In genomic region chr9:115595951-115596742, GRCh38 we compare ENCODE assay signal across 13 cellular contexts.
DNase-seq lines count a peak whose midpoint lies in the region; ATAC-seq and TF ChIP-seq lines count a peak whose summit lies in the region.
"Had no signal": no experiment of that assay in that cellular context is flagged by ENCODE, and none has a peak within 500 bp of the region (broad histone marks: within the 10 kb centered on the region; RNA-seq: fewer than 3 reads in every experiment).

No MANE protein-coding gene starts in this region.

- H3K27me3 ChIP-seq in SK-N-SH (ENCODE audit: insufficient read depth) = no peaks in the 10 kb centered on the region
- no peaks in the 10 kb centered on the region for H3K27me3 ChIP-seq in skeletal muscle satellite cell (ENCODE audit: control insufficient read depth, insufficient read depth, low read length)

- H3K9me3 ChIP-seq in SK-N-SH (no peaks in the 10 kb centered on the region), skeletal muscle satellite cell (replicated peaks; ENCODE audit: low read length) (no peaks in the 10 kb centered on the region)

- peak; percentile 92 for DNase-seq in GM04504 (ENCODE audit: low read depth)
- DNase-seq in SK-N-SH = no peak
- peak; percentile 95 for DNase-seq in fibroblast of the conjunctiva (ENCODE audit: low read depth)
- no peak for DNase-seq in anterior cingulate cortex (lab: John Stamatoyannopoulos, UW)
- DNase-seq in NCI-H1930 (lab: John Stamatoyannopoulos, UW) = no peak
- DNase-seq in SKM-1 (lab: John Stamatoyannopoulos, UW; ENCODE audit: unreplicated experiment) = no peak
- DNase-seq: DMS153, NCI-H1436, small intestine, T1000 had no signal

- H2AFZ ChIP-seq in SK-N-SH (ENCODE audit: low read depth) = no peak overlapping the region

- POLR2A ChIA-PET in SK-N-SH (lab: Yijun Ruan, JAX) = no interaction called here

- H3K36me3 ChIP-seq in SK-N-SH (replicated peaks in 1 of 2; ENCODE audit: control insufficient read depth in 1 of 2, insufficient read depth in 2 of 2, low read length in 1 of 2) (peaks cover 0 to 6% of the 10 kb centered on the region in 2 experiments), skeletal muscle satellite cell (ENCODE audit: insufficient read depth, low read length) (no peaks in the 10 kb centered on the region)

- no peak for TF ChIP-seq RAD21 in SK-N-SH (IDR thresholded peaks at IDR 0.05; ENCODE audit: low read length)

- CTCF ChIA-PET in SK-N-SH (lab: Yijun Ruan, JAX) = interaction anchor here (0.6 to 1.2 kb wide), 3 partner anchors 284 to 1166 kb away, joined by 3 read pairs; no protein-coding TSS in a partner anchor

- H3K79me2 ChIP-seq in SK-N-SH (ENCODE audit: insufficient read depth) = peaks cover 41% of the 10 kb centered on the region

- peaks cover 60% of the 10 kb centered on the region for H3F3A ChIP-seq in SK-N-SH (replicated peaks; ENCODE audit: insufficient read depth)

- no peak; the same call in 1 of the 2 replicates for TF ChIP-seq CTCF in SK-N-SH (IDR thresholded peaks at IDR 0.05)

- ATAC-seq in HG02840 (IDR thresholded peaks at IDR 0.05; ENCODE audit: low FRiP score, unreplicated experiment) = no peak

- H3K27ac ChIP-seq in SK-N-SH (ENCODE audit: low read depth in 2 of 2, low read length in 1 of 2) = peak overlapping the region; percentile 89 to 99
- H3K27ac ChIP-seq: HL-60 had no signal

- H3K9me2 ChIP-seq in SK-N-SH = no peaks in the 10 kb centered on the region

- TF ChIP-seq EP300 in SK-N-SH (IDR thresholded peaks at IDR 0.05; ENCODE audit: borderline replicate concordance in 1 of 2, low read depth in 1 of 2, low read length in 1 of 2) = peak in 1 of 2 experiments; percentile 60; a peak in 2 of 4 replicates

- H3K4me1 ChIP-seq in SK-N-SH (ENCODE audit: control insufficient read depth in 1 of 2, insufficient read depth in 2 of 2, low read depth in 1 of 2, low read length in 1 of 2) = peaks cover 17 to 56% of the 10 kb centered on the region in 2 experiments
- H3K4me1 ChIP-seq in skeletal muscle satellite cell (ENCODE audit: control insufficient read depth, insufficient read depth, low read length) = peaks cover 69% of the 10 kb centered on the region

- peak overlapping the region; percentile 97 for H3K9ac ChIP-seq in SK-N-SH
- peak overlapping the region; percentile 87 for H3K9ac ChIP-seq in skeletal muscle satellite cell (ENCODE audit: low read depth, low read length)

- H3K4me3 ChIP-seq in SK-N-SH (ENCODE audit: low read depth in 2 of 2, low read length in 1 of 2) (peak overlapping the region; percentile 45 to 55; a peak in 3 of 4 replicates), skeletal muscle satellite cell (ENCODE audit: low read length) (peak overlapping the region; percentile 59)

- H3K4me2 ChIP-seq in SK-N-SH (peak overlapping the region; percentile 74), skeletal muscle satellite cell (ENCODE audit: low read length) (peak overlapping the region; percentile 76)

- WGBS in SK-N-SH (ENCODE audit: low lambda C conversion rate) = 39% methylated on average over 11 of the region's 11 CpGs

- H4K20me1 ChIP-seq in SK-N-SH (ENCODE audit: insufficient read depth) = no peaks in the 10 kb centered on the region

TF ChIP-seq in SK-N-SH, 30 proteins besides CTCF, POLR2A, EP300 and RAD21 (continues in another document):
- TF ChIP-seq FOXM1 (IDR thresholded peaks at IDR 0.05; ENCODE audit: low read depth) = no peak
- no peak for TF ChIP-seq CHD2 (IDR thresholded peaks at IDR 0.05; ENCODE audit: low read length, partially characterized antibody)
- TF ChIP-seq RXRA (IDR thresholded peaks at IDR 0.05; ENCODE audit: borderline replicate concordance, low read depth) = peak; percentile 53; the same call in 1 of the 2 replicates
- TF ChIP-seq, protein P1, sequence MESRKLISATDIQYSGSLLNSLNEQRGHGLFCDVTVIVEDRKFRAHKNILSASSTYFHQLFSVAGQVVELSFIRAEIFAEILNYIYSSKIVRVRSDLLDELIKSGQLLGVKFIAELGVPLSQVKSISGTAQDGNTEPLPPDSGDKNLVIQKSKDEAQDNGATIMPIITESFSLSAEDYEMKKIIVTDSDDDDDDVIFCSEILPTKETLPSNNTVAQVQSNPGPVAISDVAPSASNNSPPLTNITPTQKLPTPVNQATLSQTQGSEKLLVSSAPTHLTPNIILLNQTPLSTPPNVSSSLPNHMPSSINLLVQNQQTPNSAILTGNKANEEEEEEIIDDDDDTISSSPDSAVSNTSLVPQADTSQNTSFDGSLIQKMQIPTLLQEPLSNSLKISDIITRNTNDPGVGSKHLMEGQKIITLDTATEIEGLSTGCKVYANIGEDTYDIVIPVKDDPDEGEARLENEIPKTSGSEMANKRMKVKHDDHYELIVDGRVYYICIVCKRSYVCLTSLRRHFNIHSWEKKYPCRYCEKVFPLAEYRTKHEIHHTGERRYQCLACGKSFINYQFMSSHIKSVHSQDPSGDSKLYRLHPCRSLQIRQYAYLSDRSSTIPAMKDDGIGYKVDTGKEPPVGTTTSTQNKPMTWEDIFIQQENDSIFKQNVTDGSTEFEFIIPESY (IDR thresholded peaks at IDR 0.05; ENCODE audit: borderline replicate concordance, low read depth) = no peak
- 0 out of 2 replicates have a peak, but pooled peaks have one; percentile 19 for TF ChIP-seq JUND (IDR thresholded peaks at IDR 0.05)
- TF ChIP-seq, protein P2, sequence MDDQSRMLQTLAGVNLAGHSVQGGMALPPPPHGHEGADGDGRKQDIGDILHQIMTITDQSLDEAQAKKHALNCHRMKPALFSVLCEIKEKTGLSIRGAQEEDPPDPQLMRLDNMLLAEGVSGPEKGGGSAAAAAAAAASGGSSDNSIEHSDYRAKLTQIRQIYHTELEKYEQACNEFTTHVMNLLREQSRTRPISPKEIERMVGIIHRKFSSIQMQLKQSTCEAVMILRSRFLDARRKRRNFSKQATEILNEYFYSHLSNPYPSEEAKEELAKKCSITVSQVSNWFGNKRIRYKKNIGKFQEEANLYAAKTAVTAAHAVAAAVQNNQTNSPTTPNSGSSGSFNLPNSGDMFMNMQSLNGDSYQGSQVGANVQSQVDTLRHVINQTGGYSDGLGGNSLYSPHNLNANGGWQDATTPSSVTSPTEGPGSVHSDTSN (IDR thresholded peaks at IDR 0.05) = peak; percentile 56
- TF ChIP-seq NFIC (IDR thresholded peaks at IDR 0.05; ENCODE audit: borderline replicate concordance) = peak; percentile 80
- TF ChIP-seq, protein P3, sequence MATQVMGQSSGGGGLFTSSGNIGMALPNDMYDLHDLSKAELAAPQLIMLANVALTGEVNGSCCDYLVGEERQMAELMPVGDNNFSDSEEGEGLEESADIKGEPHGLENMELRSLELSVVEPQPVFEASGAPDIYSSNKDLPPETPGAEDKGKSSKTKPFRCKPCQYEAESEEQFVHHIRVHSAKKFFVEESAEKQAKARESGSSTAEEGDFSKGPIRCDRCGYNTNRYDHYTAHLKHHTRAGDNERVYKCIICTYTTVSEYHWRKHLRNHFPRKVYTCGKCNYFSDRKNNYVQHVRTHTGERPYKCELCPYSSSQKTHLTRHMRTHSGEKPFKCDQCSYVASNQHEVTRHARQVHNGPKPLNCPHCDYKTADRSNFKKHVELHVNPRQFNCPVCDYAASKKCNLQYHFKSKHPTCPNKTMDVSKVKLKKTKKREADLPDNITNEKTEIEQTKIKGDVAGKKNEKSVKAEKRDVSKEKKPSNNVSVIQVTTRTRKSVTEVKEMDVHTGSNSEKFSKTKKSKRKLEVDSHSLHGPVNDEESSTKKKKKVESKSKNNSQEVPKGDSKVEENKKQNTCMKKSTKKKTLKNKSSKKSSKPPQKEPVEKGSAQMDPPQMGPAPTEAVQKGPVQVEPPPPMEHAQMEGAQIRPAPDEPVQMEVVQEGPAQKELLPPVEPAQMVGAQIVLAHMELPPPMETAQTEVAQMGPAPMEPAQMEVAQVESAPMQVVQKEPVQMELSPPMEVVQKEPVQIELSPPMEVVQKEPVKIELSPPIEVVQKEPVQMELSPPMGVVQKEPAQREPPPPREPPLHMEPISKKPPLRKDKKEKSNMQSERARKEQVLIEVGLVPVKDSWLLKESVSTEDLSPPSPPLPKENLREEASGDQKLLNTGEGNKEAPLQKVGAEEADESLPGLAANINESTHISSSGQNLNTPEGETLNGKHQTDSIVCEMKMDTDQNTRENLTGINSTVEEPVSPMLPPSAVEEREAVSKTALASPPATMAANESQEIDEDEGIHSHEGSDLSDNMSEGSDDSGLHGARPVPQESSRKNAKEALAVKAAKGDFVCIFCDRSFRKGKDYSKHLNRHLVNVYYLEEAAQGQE (IDR thresholded peaks at IDR 0.05; ENCODE audit: low read depth, low read length) = no peak
- no peak for TF ChIP-seq MXI1 (IDR thresholded peaks at IDR 0.05; ENCODE audit: low read depth, low read length)
- TF ChIP-seq FOXJ3 (CRISPR knock-in tag; IDR thresholded peaks at IDR 0.05) = no peak
- peak; percentile 68 for TF ChIP-seq TCF12 (IDR thresholded peaks at IDR 0.05)
- no peak for TF ChIP-seq FOSL2 (IDR thresholded peaks at IDR 0.05; ENCODE audit: borderline replicate concordance, low read depth)
- no peak for TF ChIP-seq RCOR1 (IDR thresholded peaks at IDR 0.05; ENCODE audit: low read length)
- no peak for TF ChIP-seq RFX5 (IDR thresholded peaks at IDR 0.05; ENCODE audit: low read length)
- TF ChIP-seq YY1 (IDR thresholded peaks at IDR 0.05; ENCODE audit: low read depth) = peak; percentile 21; the same call in 1 of the 2 replicates
- TF ChIP-seq USF1 (IDR thresholded peaks at IDR 0.05; ENCODE audit: borderline replicate concordance, low read depth) = no peak
- TF ChIP-seq MEF2A (IDR thresholded peaks at IDR 0.05; ENCODE audit: borderline replicate concordance, low read depth) = peak; percentile 26; the same call in 1 of the 2 replicates
- TF ChIP-seq MAX (IDR thresholded peaks at IDR 0.05; ENCODE audit: low read depth) = 0 out of 2 replicates have a peak, but pooled peaks have one; percentile 63

Comparison
In these comparisons a context has a peak if more than half of its experiments do, and no peak if none do; other contexts are left out.
1. DNase-seq: peak in GM04504 (single experiment) and fibroblast of the conjunctiva (single experiment); none in SK-N-SH (single experiment), anterior cingulate cortex (0 of 58), NCI-H1930 (0 of 2) and SKM-1 (single experiment).